In the genomic region with DNA sequence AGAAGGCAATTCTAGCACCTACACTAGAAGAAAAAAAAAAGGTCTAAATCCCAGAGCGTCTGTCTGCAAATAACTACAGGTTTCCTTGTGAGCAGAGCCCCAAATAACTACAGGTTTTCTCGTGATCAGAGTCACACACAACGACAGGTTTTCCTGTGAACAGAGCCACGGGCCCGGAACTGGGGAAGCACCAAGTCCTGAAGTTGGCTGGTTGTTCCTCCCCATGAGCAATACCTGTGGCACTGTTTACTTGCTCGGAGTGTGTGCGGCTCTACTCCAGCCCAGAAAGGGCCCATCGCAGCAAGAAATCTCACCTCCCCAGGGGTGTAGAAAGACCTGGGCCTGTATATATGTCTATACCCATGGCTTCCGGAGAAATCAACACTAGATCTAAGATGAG, we compare ENCODE assay signal across 1 cellular context.
TF ChIP-seq lines count a peak whose summit lies in the region.

No MANE protein-coding gene starts in this region.

TF ChIP-seq in K562, 482 proteins besides CTCF, POLR2A, EP300 and RAD21 (continued from another document):
- TF ChIP-seq, protein P1, sequence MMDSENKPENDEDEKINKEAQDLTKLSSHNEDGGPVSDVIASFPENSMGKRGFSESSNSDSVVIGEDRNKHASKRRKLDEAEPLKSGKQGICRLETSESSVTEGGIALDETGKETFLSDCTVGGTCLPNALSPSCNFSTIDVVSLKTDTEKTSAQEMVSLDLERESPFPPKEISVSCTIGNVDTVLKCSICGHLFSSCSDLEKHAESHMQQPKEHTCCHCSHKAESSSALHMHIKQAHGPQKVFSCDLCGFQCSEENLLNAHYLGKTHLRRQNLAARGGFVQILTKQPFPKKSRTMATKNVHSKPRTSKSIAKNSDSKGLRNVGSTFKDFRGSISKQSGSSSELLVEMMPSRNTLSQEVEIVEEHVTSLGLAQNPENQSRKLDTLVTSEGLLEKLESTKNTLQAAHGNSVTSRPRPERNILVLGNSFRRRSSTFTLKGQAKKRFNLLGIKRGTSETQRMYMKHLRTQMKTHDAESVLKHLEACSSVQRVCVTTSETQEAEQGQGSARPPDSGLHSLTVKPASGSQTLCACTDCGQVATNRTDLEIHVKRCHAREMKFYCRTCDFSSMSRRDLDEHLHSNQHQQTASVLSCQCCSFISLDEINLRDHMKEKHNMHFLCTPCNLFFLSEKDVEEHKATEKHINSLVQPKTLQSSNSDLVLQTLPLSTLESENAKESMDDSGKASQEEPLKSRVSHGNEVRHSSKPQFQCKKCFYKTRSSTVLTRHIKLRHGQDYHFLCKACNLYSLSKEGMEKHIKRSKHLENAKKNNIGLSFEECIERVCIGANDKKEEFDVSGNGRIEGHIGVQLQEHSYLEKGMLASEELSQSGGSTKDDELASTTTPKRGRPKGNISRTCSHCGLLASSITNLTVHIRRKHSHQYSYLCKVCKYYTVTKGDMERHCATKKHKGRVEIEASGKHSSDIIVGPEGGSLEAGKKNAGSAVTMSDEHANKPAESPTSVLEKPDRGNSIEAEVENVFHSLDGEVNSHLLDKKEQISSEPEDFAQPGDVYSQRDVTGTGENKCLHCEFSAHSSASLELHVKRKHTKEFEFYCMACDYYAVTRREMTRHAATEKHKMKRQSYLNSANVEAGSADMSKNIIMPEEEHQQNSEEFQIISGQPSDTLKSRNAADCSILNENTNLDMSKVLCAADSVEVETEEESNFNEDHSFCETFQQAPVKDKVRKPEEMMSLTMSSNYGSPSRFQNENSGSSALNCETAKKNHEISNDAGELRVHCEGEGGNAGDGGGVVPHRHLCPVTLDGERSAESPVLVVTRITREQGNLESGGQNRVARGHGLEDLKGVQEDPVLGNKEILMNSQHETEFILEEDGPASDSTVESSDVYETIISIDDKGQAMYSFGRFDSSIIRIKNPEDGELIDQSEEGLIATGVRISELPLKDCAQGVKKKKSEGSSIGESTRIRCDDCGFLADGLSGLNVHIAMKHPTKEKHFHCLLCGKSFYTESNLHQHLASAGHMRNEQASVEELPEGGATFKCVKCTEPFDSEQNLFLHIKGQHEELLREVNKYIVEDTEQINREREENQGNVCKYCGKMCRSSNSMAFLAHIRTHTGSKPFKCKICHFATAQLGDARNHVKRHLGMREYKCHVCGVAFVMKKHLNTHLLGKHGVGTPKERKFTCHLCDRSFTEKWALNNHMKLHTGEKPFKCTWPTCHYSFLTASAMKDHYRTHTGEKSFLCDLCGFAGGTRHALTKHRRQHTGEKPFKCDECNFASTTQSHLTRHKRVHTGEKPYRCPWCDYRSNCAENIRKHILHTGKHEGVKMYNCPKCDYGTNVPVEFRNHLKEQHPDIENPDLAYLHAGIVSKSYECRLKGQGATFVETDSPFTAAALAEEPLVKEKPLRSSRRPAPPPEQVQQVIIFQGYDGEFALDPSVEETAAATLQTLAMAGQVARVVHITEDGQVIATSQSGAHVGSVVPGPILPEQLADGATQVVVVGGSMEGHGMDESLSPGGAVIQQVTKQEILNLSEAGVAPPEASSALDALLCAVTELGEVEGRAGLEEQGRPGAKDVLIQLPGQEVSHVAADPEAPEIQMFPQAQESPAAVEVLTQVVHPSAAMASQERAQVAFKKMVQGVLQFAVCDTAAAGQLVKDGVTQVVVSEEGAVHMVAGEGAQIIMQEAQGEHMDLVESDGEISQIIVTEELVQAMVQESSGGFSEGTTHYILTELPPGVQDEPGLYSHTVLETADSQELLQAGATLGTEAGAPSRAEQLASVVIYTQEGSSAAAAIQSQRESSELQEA (IDR thresholded peaks at IDR 0.05; ENCODE audit: low read depth) = no peak
- TF ChIP-seq RB1 (IDR thresholded peaks at IDR 0.05; ENCODE audit: low read depth) = no peak
